Comparison of ENCODE assay signal across 28 cellular contexts in the genomic region with DNA sequence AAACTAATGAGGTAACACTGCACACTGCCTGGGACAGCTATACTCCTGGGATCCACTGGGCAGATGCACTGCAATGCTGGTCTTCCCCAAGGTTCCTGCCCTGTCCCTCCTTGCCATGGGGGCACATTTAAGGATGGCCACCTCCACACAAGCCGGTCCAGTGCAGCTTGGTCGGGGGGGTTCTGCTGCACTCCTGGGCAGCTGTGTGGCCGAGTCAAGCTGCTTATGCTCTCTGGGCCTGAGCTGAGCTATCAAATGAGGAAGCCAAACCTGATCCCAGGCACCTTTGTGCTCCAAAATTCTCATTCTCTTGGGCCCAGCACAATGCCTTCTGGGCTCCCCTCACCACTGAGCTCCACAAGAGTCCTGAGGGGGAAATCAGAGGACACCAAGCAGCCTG. TPM values are rescaled to one million over a fixed set of nuclear protein-coding genes. Genes with fewer than 3 reads are reported as not detected.
A peak's percentile ranks its signal among the peaks of the same experiment; 100 is the strongest.
DNase-seq lines count a peak whose midpoint lies in the region; ATAC-seq and TF ChIP-seq lines count a peak whose summit lies in the region.
"Had no signal": no experiment of that assay in that cellular context is flagged by ENCODE, and none has a peak within 500 bp of the region (broad histone marks: within the 10 kb centered on the region; RNA-seq: fewer than 3 reads in every experiment).

No MANE protein-coding gene starts in this region.

- POLR2A ChIA-PET in PC-9 (lab: Charles Lee; ENCODE audit: unreplicated experiment): no interaction called here

- CTCF ChIA-PET in PC-9 (lab: Charles Lee): no interaction called here

- H3K4me3 Mint-ChIP-seq in natural killer cell: no peak overlapping the region
- no peak overlapping the region for H3K4me3 Mint-ChIP-seq in T-helper 17 cell
- H3K4me3 Mint-ChIP-seq: CD14-positive monocyte, H9, HFFc6 had no signal

- H3K27ac Mint-ChIP-seq in natural killer cell: peak overlapping the region; percentile 85 to 89
- H3K27ac Mint-ChIP-seq in T-helper 17 cell: no peak overlapping the region
- H3K27ac Mint-ChIP-seq: HFFc6 had no signal

- H3K4me3 ChIP-seq in cardiac muscle cell (no peak overlapping the region), left ventricle myocardium inferior (no peak overlapping the region), PC-9 (no peak overlapping the region), SJCRH30 (no peak overlapping the region)
- H3K4me3 ChIP-seq: GM23248 had no signal

- H2AFZ ChIP-seq in PC-9: no peak overlapping the region
- H2AFZ ChIP-seq: GM23248 had no signal

- H3K27ac ChIP-seq in cardiac muscle cell (peak overlapping the region; percentile 93), left ventricle myocardium inferior (replicated peaks) (no peak overlapping the region), PC-9 (no peak overlapping the region), SJCRH30 (no peak overlapping the region)
- H3K27ac ChIP-seq: GM23248, HL-60 had no signal

- no peaks in the 10 kb centered on the region for H3K9me3 ChIP-seq in cardiac muscle cell (ENCODE audit: low read depth)
- no peaks in the 10 kb centered on the region for H3K9me3 ChIP-seq in left ventricle myocardium inferior (replicated peaks)
- H3K9me3 ChIP-seq in PC-9 (ENCODE audit: insufficient read depth, low read depth): no peaks in the 10 kb centered on the region
- H3K9me3 ChIP-seq in T-helper 17 cell (ENCODE audit: control insufficient read depth, low read length, poor library complexity, severe bottlenecking): no peaks in the 10 kb centered on the region
- no peaks in the 10 kb centered on the region for H3K9me3 ChIP-seq in SJCRH30 (replicated peaks)
- H3K9me3 ChIP-seq: BE2C had no signal

- no peaks in the 10 kb centered on the region for H3K79me2 ChIP-seq in PC-9 (ENCODE audit: low read depth)

- no peaks in the 10 kb centered on the region for H4K20me1 ChIP-seq in PC-9 (ENCODE audit: insufficient read depth)

- intact Hi-C loops in left ventricle myocardium inferior (cut with micrococcal nuclease): no loop called here
- intact Hi-C loops in natural killer cell (cut with micrococcal nuclease): no loop called here
- intact Hi-C loops in PC-9 (cut with micrococcal nuclease; ENCODE audit: unreplicated experiment): loop anchor here (10.0 kb wide), 1 partner anchor 63 kb away; no protein-coding TSS in a partner anchor

- H3K9me3 Mint-ChIP-seq in natural killer cell: no peaks in the 10 kb centered on the region
- H3K9me3 Mint-ChIP-seq: CD14-positive monocyte; CD8-positive, alpha-beta memory T cell; H9; HFFc6 had no signal

- H3K4me1 ChIP-seq in cardiac muscle cell (ENCODE audit: low read depth): peaks cover 69% of the 10 kb centered on the region
- H3K4me1 ChIP-seq in left ventricle myocardium inferior: peaks cover 6% of the 10 kb centered on the region
- H3K4me1 ChIP-seq in PC-9 (replicated peaks; ENCODE audit: insufficient read depth): peaks cover 41% of the 10 kb centered on the region
- H3K4me1 ChIP-seq in SJCRH30: peaks cover 40% of the 10 kb centered on the region
- H3K4me1 ChIP-seq: BE2C had no signal

- H3K27me3 ChIP-seq in cardiac muscle cell: no peaks in the 10 kb centered on the region
- no peaks in the 10 kb centered on the region for H3K27me3 ChIP-seq in left ventricle myocardium inferior (ENCODE audit: low read depth)
- no peaks in the 10 kb centered on the region for H3K27me3 ChIP-seq in PC-9 (ENCODE audit: insufficient read depth, low read depth)
- no peaks in the 10 kb centered on the region for H3K27me3 ChIP-seq in SJCRH30
- H3K27me3 ChIP-seq: BE2C had no signal

- H3K9me2 ChIP-seq in PC-9 (ENCODE audit: insufficient read depth): no peaks in the 10 kb centered on the region

- ATAC-seq in esophagus mucosa (peak; percentile 4), natural killer cell (peak in 2 of 3 donors; percentile 20 to 36), T-helper 17 cell (no peak), HG02798 (IDR thresholded peaks at IDR 0.05; ENCODE audit: poor library complexity, unreplicated experiment) (no peak)
- ATAC-seq: Right ventricle myocardium inferior had no signal

- no peaks in the 10 kb centered on the region for H3K27me3 Mint-ChIP-seq in natural killer cell (ENCODE audit: low read depth in 2 of 2)
- H3K27me3 Mint-ChIP-seq in T-helper 17 cell: no peaks in the 10 kb centered on the region
- H3K27me3 Mint-ChIP-seq: CD8-positive, alpha-beta memory T cell had no signal

- H3F3A ChIP-seq in PC-9 (ENCODE audit: insufficient read depth, low read depth): peaks cover 6% of the 10 kb centered on the region; the same call in 1 of the 2 replicates

- DNase-seq in cardiac muscle cell (ENCODE audit: low read depth in 1 of 2, low spot score in 1 of 2): no peak
- DNase-seq in left ventricle myocardium inferior: no peak
- no peak for DNase-seq in natural killer cell
- no peak for DNase-seq in PC-9
- DNase-seq in T-helper 17 cell: no peak
- no peak for DNase-seq in SJCRH30
- DNase-seq: 8988T; ACHN; BE2C; Calu3; CD8-positive, alpha-beta memory T cell; DMS79 treated with DMSO at 0.1 percent for 48 hours; GF-D8; GM23248; H9; HFFc6; Karpas-422; NCI-H1092 treated with DMSO at 0.1 percent for 48 hours; NCI-H1436; NCI-H187; NCI-H2081 treated with DMSO at 0.1 percent for 48 hours; NCI-H2171; NCI-H510A treated with DMSO at 0.1 percent for 48 hours had no signal

- TF ChIP-seq CTCF in cardiac muscle cell (IDR thresholded peaks at IDR 0.05; ENCODE audit: low read depth, low read length): no peak
- TF ChIP-seq CTCF in left ventricle myocardium inferior (IDR thresholded peaks at IDR 0.05; ENCODE audit: borderline replicate concordance): no peak
- no peak for TF ChIP-seq CTCF in natural killer cell (IDR thresholded peaks at IDR 0.05)
- TF ChIP-seq CTCF in PC-9 (conservative IDR thresholded peaks at IDR 0.05): no peak

- no peaks in the 10 kb centered on the region for H3K36me3 ChIP-seq in cardiac muscle cell
- no peaks in the 10 kb centered on the region for H3K36me3 ChIP-seq in left ventricle myocardium inferior
- no peaks in the 10 kb centered on the region for H3K36me3 ChIP-seq in PC-9 (ENCODE audit: low read depth)
- peaks cover 4% of the 10 kb centered on the region for H3K36me3 ChIP-seq in SJCRH30
- H3K36me3 ChIP-seq: BE2C had no signal

- no peak overlapping the region for H3K4me2 ChIP-seq in PC-9

- no peaks in the 10 kb centered on the region for H3K36me3 Mint-ChIP-seq in natural killer cell
- no peaks in the 10 kb centered on the region for H3K36me3 Mint-ChIP-seq in T-helper 17 cell (ENCODE audit: low read depth)
- H3K36me3 Mint-ChIP-seq: CD14-positive monocyte; CD8-positive, alpha-beta memory T cell had no signal

- H3K4me1 Mint-ChIP-seq in natural killer cell: peaks cover 18 to 51% of the 10 kb centered on the region in 2 donors
- H3K4me1 Mint-ChIP-seq in T-helper 17 cell: peaks cover 10% of the 10 kb centered on the region
- H3K4me1 Mint-ChIP-seq: CD14-positive monocyte had no signal

- no TSS peak for BruUV-seq in PC-9 (replicated peaks; lab: Mats Ljungman, UMichigan)

RNA-seq across cellular contexts. Expression of a gene that starts 37.3 kb away (rescaled TPM):
- total RNA-seq in cardiac muscle cell (35.8 and 61.3 TPM in 2 replicates), left ventricle myocardium inferior (1.8 TPM), esophagus mucosa (4.8 TPM), natural killer cell (1 to 10 TPM; 3.1 to 6.9 (median 4.9) TPM), PC-9 (2021) (19.6 and 39.9 TPM in 2 replicates), T-helper 17 cell (1 to 10 TPM; 1.1 to 5.0 TPM)
- 26.4 and 36.1 TPM in 2 replicates for polyA plus RNA-seq in cardiac muscle cell
- 14.1 and 18.1 TPM in 2 replicates for total RNA-seq in SJCRH30 (2014; rRNA removed; shearing (Covaris generic))

Comparison
In these comparisons a context has a peak if more than half of its experiments do, and no peak if none do; other contexts are left out.
1. ATAC-seq: peak in esophagus mucosa (single experiment) and natural killer cell (2 of 3); none in T-helper 17 cell (single experiment) and HG02798 (single experiment).